ENCODE assay signal across 8 cellular contexts in genomic region chr2:87075054-87075790, GRCh38. TPM values are rescaled to one million over a fixed set of nuclear protein-coding genes. Genes with fewer than 3 reads are reported as not detected.
DNase-seq lines count a peak whose midpoint lies in the region; ATAC-seq and TF ChIP-seq lines count a peak whose summit lies in the region.
"Not testable (repeated sequence)": the region's sequence is repeated elsewhere in the genome, so short reads cannot be mapped to it uniquely, and the experiment has no call there.

No MANE protein-coding gene starts in this region.

- BruUV-seq in Caco-2 (replicated peaks; lab: Mats Ljungman, UMichigan); PC-3 (replicated peaks; lab: Mats Ljungman, UMichigan): not testable (repeated sequence)

- not testable (repeated sequence) for H4K20me1 ChIP-seq in PC-3 (ENCODE audit: low read length)

- H3K9ac ChIP-seq in PC-3 (ENCODE audit: low read length) (peak overlapping the region; percentile 56), iPS-20b (ENCODE audit: low read depth, low read length) (peak overlapping the region; percentile 67)
- not testable (repeated sequence) for H3K9ac ChIP-seq in parathyroid adenoma

- H2AFZ ChIP-seq in PC-3 (ENCODE audit: low read length) = not testable (repeated sequence)
- peak overlapping the region; percentile 62 for H2AFZ ChIP-seq in parathyroid adenoma

- peak overlapping the region; percentile 76 for H3K4me3 ChIP-seq in Caco-2 (ENCODE audit: low read depth, low read length)
- H3K4me3 ChIP-seq in H7 (ENCODE audit: insufficient read depth, low read depth, low read length) = peak overlapping the region; percentile 68
- peak overlapping the region; percentile 70 for H3K4me3 ChIP-seq in PC-3 (ENCODE audit: low read length)
- peak overlapping the region; percentile 77 for H3K4me3 ChIP-seq in iPS-20b (ENCODE audit: low read length)
- peak overlapping the region; percentile 52 for H3K4me3 ChIP-seq in parathyroid adenoma (ENCODE audit: low read depth, low read length)
- peak overlapping the region; percentile 52 to 83 (median 71) for H3K4me3 ChIP-seq in stomach

- H3F3A ChIP-seq in PC-3 (ENCODE audit: low read length, unreplicated experiment) = not testable (repeated sequence)

- H3K27me3 ChIP-seq in Caco-2 (replicated peaks; ENCODE audit: control insufficient read depth, insufficient read depth, low read length); H7 (ENCODE audit: control insufficient read depth, insufficient read depth, low read length); PC-3 (ENCODE audit: low read length); iPS-20b (ENCODE audit: insufficient read depth, low read length); parathyroid adenoma (ENCODE audit: control insufficient read depth, insufficient read depth, low read length); stomach: not testable (repeated sequence)

- H3K4me3 Mint-ChIP-seq in Caco-2 (ENCODE audit: unreplicated experiment) = peak overlapping the region; percentile 82

- not testable (repeated sequence) for H3K27ac ChIP-seq in PC-3 (ENCODE audit: low read length); iPS-20b (ENCODE audit: low read length)
- H3K27ac ChIP-seq in parathyroid adenoma = peak overlapping the region; percentile 95
- H3K27ac ChIP-seq in stomach = peak overlapping the region; percentile 89 to 97 (median 93)

- POLR2A ChIA-PET in Caco-2 (lab: Charles Lee); PC-3 (lab: Charles Lee; ENCODE audit: unreplicated experiment): not testable (repeated sequence)

- H3K9me2 ChIP-seq in PC-3 (replicated peaks; ENCODE audit: low read length) = not testable (repeated sequence)

- 0 to 1% (median 0%) methylated on average over 9 to 38 of the region's 47 CpGs for WGBS in stomach, 5 donors

- H3K4me1 Mint-ChIP-seq in Caco-2 (ENCODE audit: low read depth, unreplicated experiment) = not testable (repeated sequence)

- not testable (repeated sequence) for H3K27me3 Mint-ChIP-seq in Caco-2 (ENCODE audit: insufficient read depth, unreplicated experiment)

- TF ChIP-seq EP300 in stomach (IDR thresholded peaks at IDR 0.05) = not testable (repeated sequence)

- peak in 1 of 2 experiments; percentile 19 for DNase-seq in Caco-2
- peak; percentile 8 for DNase-seq in H7
- DNase-seq in PC-3 = peak; percentile 1
- DNase-seq in activated T-cell treated with anti-CD3 and anti-CD28 coated beads for 24 hours (ENCODE audit: low read depth) = peak; percentile 22
- DNase-seq in dedifferentiated amniotic fluid mesenchymal stem cell (ENCODE audit: extremely low spot score) = peak; percentile 11
- DNase-seq in stomach = not testable (repeated sequence)

- H3K27ac Mint-ChIP-seq in Caco-2 (ENCODE audit: unreplicated experiment) = peak overlapping the region; percentile 75

- not testable (repeated sequence) for H3K4me1 ChIP-seq in Caco-2; PC-3 (ENCODE audit: insufficient read depth, low read length); iPS-20b (ENCODE audit: insufficient read depth, low read length); parathyroid adenoma; stomach

- H3K79me2 ChIP-seq in PC-3 (ENCODE audit: low read length) (peaks cover 19% of the 10 kb centered on the region), parathyroid adenoma (peaks cover 10% of the 10 kb centered on the region)

- not testable (repeated sequence) for H3K36me3 ChIP-seq in Caco-2 (ENCODE audit: control insufficient read depth, insufficient read depth, low read length); H7 (replicated peaks; ENCODE audit: control insufficient read depth, insufficient read depth, low read length); PC-3 (ENCODE audit: low read depth, low read length); iPS-20b (ENCODE audit: insufficient read depth, low read depth, low read length); parathyroid adenoma (ENCODE audit: control insufficient read depth, insufficient read depth, low read length); stomach

- not testable (repeated sequence) for H3K9me3 Mint-ChIP-seq in Caco-2 (ENCODE audit: unreplicated experiment)

- CTCF ChIA-PET in Caco-2 (lab: Charles Lee) = interaction anchor here (0.7 kb wide), 1 partner anchor 1884 kb away, joined by 3 read pairs; no protein-coding TSS in a partner anchor
- CTCF ChIA-PET in PC-3 (lab: Charles Lee) = not testable (repeated sequence)

- H3K4me2 ChIP-seq in PC-3 (ENCODE audit: low read length) (peak overlapping the region; percentile 82), parathyroid adenoma (ENCODE audit: low read length) (peak overlapping the region; percentile 61)

- TF ChIP-seq CTCF in Caco-2 (IDR thresholded peaks at IDR 0.05; ENCODE audit: insufficient read depth in 1 of 2, low read depth in 1 of 2, low read length in 1 of 2, severe bottlenecking in 1 of 2, unreplicated experiment in 1 of 2); PC-3 (conservative IDR thresholded peaks at IDR 0.05; ENCODE audit: low read depth, low read length); parathyroid adenoma (IDR thresholded peaks at IDR 0.05); stomach (IDR thresholded peaks at IDR 0.05): not testable (repeated sequence)

- not testable (repeated sequence) for ATAC-seq in PC-3

- H3K9me3 ChIP-seq in Caco-2; PC-3 (ENCODE audit: low read length); iPS-20b (ENCODE audit: insufficient read depth, low read depth, low read length); parathyroid adenoma (ENCODE audit: control insufficient read depth, low read length); stomach: not testable (repeated sequence)

- not testable (repeated sequence) for TF ChIP-seq POLR2A in stomach (IDR thresholded peaks at IDR 0.05)

- intact Hi-C loops in Caco-2 (cut with micrococcal nuclease; ENCODE audit: unreplicated experiment); PC-3 (cut with micrococcal nuclease); stomach (cut with DNase I; ENCODE audit: low total_unique reads): not testable (repeated sequence)

- not testable (repeated sequence) for H3K36me3 Mint-ChIP-seq in Caco-2 (ENCODE audit: insufficient read depth, unreplicated experiment)

RNA-seq across cellular contexts. Expression of gene PLGLB1, which starts 53.6 kb away (rescaled TPM):
- total RNA-seq in Caco-2 (2022) (1.3 TPM in 1 of 2 replicates, not detected in the other), PC-3 (2014; rRNA removed) (0.62 and 2.9 TPM in 2 replicates), stomach (10 to 100 TPM in 1 of 5 donors, 1 to 10 TPM in 1, under 1 TPM in 1, not detected in 2; 0.89 to 16.5 (median 6.4) TPM)
- total RNA-seq in H7 (2014; rRNA removed; shearing (Covaris generic)) = 0.33 TPM in 1 of 2 replicates, not detected in the other
- 1 to 10 TPM in 1 of 3 donors, under 1 TPM in 1, not detected in 1; 0.50 to 4.6 TPM for polyA plus RNA-seq in stomach
